ENCODE assay signal across 11 cellular contexts in the genomic region with DNA sequence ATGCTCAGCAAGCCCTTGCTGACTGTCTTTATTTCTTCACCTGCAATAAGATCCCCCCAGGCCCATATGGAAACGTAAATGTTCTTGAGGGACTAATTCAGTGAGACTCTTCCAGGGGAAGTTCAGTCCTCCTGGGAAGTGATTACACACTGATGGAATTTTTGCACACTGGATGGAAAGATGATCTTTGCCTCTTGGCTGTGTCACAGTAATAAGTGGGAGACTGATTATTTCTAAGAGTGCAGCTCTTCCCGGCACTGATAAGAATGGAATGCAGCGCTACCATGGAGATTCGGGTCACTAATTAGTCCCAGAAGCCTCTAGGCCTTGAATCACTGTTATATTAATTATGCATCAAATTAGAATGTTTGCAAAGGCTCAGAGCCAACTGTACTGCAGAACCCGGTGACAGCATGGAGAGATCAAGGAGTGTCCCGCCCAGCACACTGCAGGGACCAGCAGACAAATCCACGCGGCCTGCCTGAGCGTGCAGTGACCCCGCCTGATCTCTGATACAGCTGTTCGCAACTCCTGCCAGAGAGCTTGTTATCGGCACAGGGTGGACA.
DNase-seq lines count a peak whose midpoint lies in the region; ATAC-seq, FAIRE-seq and TF ChIP-seq lines count a peak whose summit lies in the region.
"Had no signal": no experiment of that assay in that cellular context is flagged by ENCODE, and none has a peak within 500 bp of the region (broad histone marks: within the 10 kb centered on the region; RNA-seq: fewer than 3 reads in every experiment).

No MANE protein-coding gene starts in this region.

- H3K4me3 ChIP-seq in bronchial epithelial cell (ENCODE audit: low read depth, low read length) = no peak overlapping the region
- no peak overlapping the region for H3K4me3 ChIP-seq in suprapubic skin
- H3K4me3 ChIP-seq: HAP-1 had no signal

- no peak for TF ChIP-seq POLR2A in suprapubic skin (IDR thresholded peaks at IDR 0.05)

- DNase-seq in HS-5 (ENCODE audit: low read depth) (peak; percentile 71), bronchial epithelial cell (ENCODE audit: low read depth) (peak; percentile 83), left lobe of liver (ENCODE audit: low spot score) (no peak), type B pancreatic cell (ENCODE audit: extremely low spot score, unreplicated experiment) (no peak), GM19238 (ENCODE audit: insufficient read length, low spot score) (no peak), glomerular visceral epithelial cell (ENCODE audit: extremely low spot score) (no peak), suprapubic skin (ENCODE audit: low spot score in 2 of 2) (no peak)
- DNase-seq: activated CD8-positive, alpha-beta memory T cell treated with anti-CD3 and anti-CD28 coated beads, Interleukin-2, amount 50 U/mL, for 4 hours had no signal

- peak overlapping the region; percentile 35 for H3K27ac Mint-ChIP-seq in type B pancreatic cell
- H3K27ac Mint-ChIP-seq: stimulated activated naive CD8-positive, alpha-beta T cell treated with anti-CD3 and anti-CD28 coated beads, Interleukin-15, Interleukin-2, amounts not matched to agents 100 ng/mL and 50 ng/mL, for 24 hours had no signal

- no peaks in the 10 kb centered on the region for H3K27me3 ChIP-seq in bronchial epithelial cell (ENCODE audit: control insufficient read depth, insufficient read depth, low read length)
- H3K27me3 ChIP-seq in suprapubic skin = no peaks in the 10 kb centered on the region

- peak; percentile 59 for ATAC-seq in left lobe of liver

- no peaks in the 10 kb centered on the region for H3K36me3 Mint-ChIP-seq in type B pancreatic cell
- H3K36me3 Mint-ChIP-seq: IgD-negative memory B cell had no signal

- peaks cover 11% of the 10 kb centered on the region for H3K4me1 ChIP-seq in suprapubic skin
- H3K4me1 ChIP-seq: HAP-1 had no signal

- peaks cover 8% of the 10 kb centered on the region for H3K9me3 ChIP-seq in suprapubic skin
- H3K9me3 ChIP-seq: HAP-1 had no signal

- H3K27ac ChIP-seq in suprapubic skin = no peak overlapping the region

- TF ChIP-seq EP300 in suprapubic skin (IDR thresholded peaks at IDR 0.05) = no peak

- H3K9me3 Mint-ChIP-seq in type B pancreatic cell = peaks cover 9% of the 10 kb centered on the region

- H3K27me3 Mint-ChIP-seq in type B pancreatic cell = no peaks in the 10 kb centered on the region
- H3K27me3 Mint-ChIP-seq: IgD-negative memory B cell; stimulated activated naive CD8-positive, alpha-beta T cell treated with anti-CD3 and anti-CD28 coated beads, Interleukin-15, Interleukin-2, amounts not matched to agents 100 ng/mL and 50 ng/mL, for 24 hours had no signal

- H3K36me3 ChIP-seq in bronchial epithelial cell (ENCODE audit: control insufficient read depth, insufficient read depth, low read length) (no peaks in the 10 kb centered on the region), suprapubic skin (no peaks in the 10 kb centered on the region)
- H3K36me3 ChIP-seq: HAP-1 had no signal

- WGBS in suprapubic skin = 13% methylated on average over 12 of the region's 12 CpGs

- H3K4me3 Mint-ChIP-seq in type B pancreatic cell = peak overlapping the region; percentile 45
- H3K4me3 Mint-ChIP-seq: IgD-negative memory B cell; stimulated activated naive CD8-positive, alpha-beta T cell treated with anti-CD3 and anti-CD28 coated beads, Interleukin-15, Interleukin-2, amounts not matched to agents 100 ng/mL and 50 ng/mL, for 24 hours had no signal

- H3K4me1 Mint-ChIP-seq in type B pancreatic cell (ENCODE audit: unreplicated experiment) = peaks cover 17% of the 10 kb centered on the region
- H3K4me1 Mint-ChIP-seq: IgD-negative memory B cell had no signal

- FAIRE-seq in bronchial epithelial cell (lab: Jason Lieb, UNC) = no peak

- TF ChIP-seq CTCF in bronchial epithelial cell (IDR thresholded peaks at IDR 0.05; ENCODE audit: insufficient read depth, low read length, severe bottlenecking) (no peak), type B pancreatic cell (conservative IDR thresholded peaks at IDR 0.05) (no peak), suprapubic skin (IDR thresholded peaks at IDR 0.05) (no peak)

Comparison
In these comparisons a context has a peak if more than half of its experiments do, and no peak if none do; other contexts are left out.
1. DNase-seq: peak in HS-5 (single experiment) and bronchial epithelial cell (single experiment); none in left lobe of liver (single experiment), type B pancreatic cell (single experiment), GM19238 (single experiment), glomerular visceral epithelial cell (single experiment) and suprapubic skin (0 of 2).